Comparison of ENCODE assay signal across 1 cellular context in genomic region chr16:53078765-53079484, GRCh38.
TF ChIP-seq lines count a peak whose summit lies in the region.

No MANE protein-coding gene starts in this region.

TF ChIP-seq in SK-N-SH, 30 proteins besides CTCF, POLR2A, EP300 and RAD21 (continued from another document):
- no peak for TF ChIP-seq REST (IDR thresholded peaks at IDR 0.05; ENCODE audit: low read depth, low read length)
